23 cellular contexts compared by ENCODE assay signal in the genomic region with DNA sequence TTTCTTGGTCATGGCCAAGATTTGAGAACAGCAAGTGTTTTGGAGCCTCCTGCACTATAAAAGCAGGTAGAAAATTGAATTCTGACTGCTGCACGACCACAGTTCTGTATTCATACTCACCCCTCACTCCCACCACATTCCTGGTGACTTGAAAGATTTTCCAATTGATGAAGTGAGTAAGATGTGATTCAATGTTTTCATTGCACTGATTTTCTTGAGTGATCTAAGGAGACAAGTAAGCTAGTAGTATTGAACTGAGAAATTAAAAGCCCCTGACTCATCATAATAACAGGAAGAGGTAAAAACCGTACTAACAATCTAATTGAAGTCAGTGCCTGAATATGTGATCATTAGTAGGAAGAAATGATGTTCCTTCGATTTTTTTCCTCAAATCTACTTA. TPM values are rescaled to one million over a fixed set of nuclear protein-coding genes. Genes with fewer than 3 reads are reported as not detected.
DNase-seq lines count a peak whose midpoint lies in the region; ATAC-seq, FAIRE-seq and TF ChIP-seq lines count a peak whose summit lies in the region.
"Had no signal": no experiment of that assay in that cellular context is flagged by ENCODE, and none has a peak within 500 bp of the region (broad histone marks: within the 10 kb centered on the region; RNA-seq: fewer than 3 reads in every experiment).

No MANE protein-coding gene starts in this region.

- H3K27me3 ChIP-seq in brain microvascular endothelial cell (replicated peaks) = no peaks in the 10 kb centered on the region
- H3K27me3 ChIP-seq: BE2C, spleen, thyroid gland had no signal

- no peak for TF ChIP-seq CTCF in brain microvascular endothelial cell (IDR thresholded peaks at IDR 0.05; ENCODE audit: low read depth, low read length, missing control alignments)

- no peaks in the 10 kb centered on the region for H3K9me3 Mint-ChIP-seq in natural killer cell treated with Interleukin-12 subunit alpha and Interleukin-12 subunit beta and Interleukin-15 and Interleukin-18, amount 100 ng/mL, for 72 hours
- H3K9me3 Mint-ChIP-seq: activated T-cell treated with anti-CD3 and anti-CD28 coated beads, Interleukin-2, amount 50 U/mL, for 72 hours; central memory CD8-positive, alpha-beta T cell; nephron had no signal

- H3K36me3 ChIP-seq in brain microvascular endothelial cell (replicated peaks) = no peaks in the 10 kb centered on the region
- H3K36me3 ChIP-seq: BE2C, spleen, thyroid gland, WERI-Rb-1 had no signal

- H3K4me3 ChIP-seq in brain microvascular endothelial cell (ENCODE audit: low read depth, low read length) = no peak overlapping the region
- H3K4me3 ChIP-seq: spleen, thyroid gland had no signal

- no peak for TF ChIP-seq POLR2A in H54 (IDR thresholded peaks at IDR 0.05; ENCODE audit: low read depth, low read length)

- H3K27ac ChIP-seq in brain microvascular endothelial cell = no peak overlapping the region
- H3K27ac ChIP-seq: spleen, thyroid gland, WERI-Rb-1 had no signal

- FAIRE-seq in H54 (lab: Jason Lieb, UNC) = peak; percentile 38
- FAIRE-seq: kidney had no signal

- no peak for DNase-seq in H54 (ENCODE audit: insufficient read length, low spot score)
- peak; percentile 71 for DNase-seq in M059J (ENCODE audit: low read depth)
- DNase-seq in brain microvascular endothelial cell = peak; percentile 27
- DNase-seq in kidney tubule cell (ENCODE audit: low spot score) = peak; percentile 83
- no peak for DNase-seq in stimulated activated CD4-positive, alpha-beta T cell treated with anti-CD3 and anti-CD28 coated beads, Interleukin-4, amount 100 ng/mL, for 4 hours
- DNase-seq in NCI-H2029 treated with DMSO at 0.1 percent for 48 hours (lab: John Stamatoyannopoulos, UW) = no peak
- no peak for DNase-seq in UCSD-AML1 (lab: John Stamatoyannopoulos, UW; ENCODE audit: unreplicated experiment)
- no peak for DNase-seq in natural killer cell treated with Interleukin-12 subunit alpha and Interleukin-12 subunit beta and Interleukin-15 and Interleukin-18, amount 100 ng/mL, for 72 hours (ENCODE audit: low spot score)
- DNase-seq: activated CD8-positive, alpha-beta T cell treated with anti-CD3 and anti-CD28 coated beads, Interleukin-2, amount 10 ng/mL, durations not matched to agents 7 days and 5 days; activated T-cell treated with anti-CD3 and anti-CD28 coated beads, Interleukin-2, amount 50 U/mL, for 72 hours; BE2C; effector CD4-positive, alpha-beta T cell; hippocampal formation; kidney; mesenchymal stem cell; NCI-H187; NCI-H446 treated with DMSO at 0.1 percent for 48 hours; SHP77; spleen; thyroid gland; WERI-Rb-1 had no signal

- H3K27me3 Mint-ChIP-seq in natural killer cell treated with Interleukin-12 subunit alpha and Interleukin-12 subunit beta and Interleukin-15 and Interleukin-18, amount 100 ng/mL, for 72 hours = peaks cover 18 to 24% of the 10 kb centered on the region in 2 donors
- H3K27me3 Mint-ChIP-seq: central memory CD8-positive, alpha-beta T cell had no signal

- ATAC-seq in natural killer cell treated with Interleukin-12 subunit alpha and Interleukin-12 subunit beta and Interleukin-15 and Interleukin-18, amount 100 ng/mL, for 72 hours = no peak
- ATAC-seq: activated CD8-positive, alpha-beta T cell treated with anti-CD3 and anti-CD28 coated beads, Interleukin-2, amount 10 ng/mL, durations not matched to agents 7 days and 5 days had no signal

- in situ Hi-C loops in brain microvascular endothelial cell (cut with HindIII; ENCODE audit: low pct_ligation_motif_present, low sequenced_read_pairs) = no loop called here

- H3K36me3 Mint-ChIP-seq in natural killer cell treated with Interleukin-12 subunit alpha and Interleukin-12 subunit beta and Interleukin-15 and Interleukin-18, amount 100 ng/mL, for 72 hours = no peaks in the 10 kb centered on the region

- no peaks in the 10 kb centered on the region for H3K4me1 Mint-ChIP-seq in natural killer cell treated with Interleukin-12 subunit alpha and Interleukin-12 subunit beta and Interleukin-15 and Interleukin-18, amount 100 ng/mL, for 72 hours (ENCODE audit: low read depth in 2 of 2)
- H3K4me1 Mint-ChIP-seq: central memory CD8-positive, alpha-beta T cell had no signal

- H3K4me3 Mint-ChIP-seq in natural killer cell treated with Interleukin-12 subunit alpha and Interleukin-12 subunit beta and Interleukin-15 and Interleukin-18, amount 100 ng/mL, for 72 hours = no peak overlapping the region
- H3K4me3 Mint-ChIP-seq: activated CD8-positive, alpha-beta T cell treated with anti-CD3 and anti-CD28 coated beads, Interleukin-2, amount 10 ng/mL, durations not matched to agents 7 days and 5 days; activated T-cell treated with anti-CD3 and anti-CD28 coated beads, Interleukin-2, amount 50 U/mL, for 72 hours; central memory CD8-positive, alpha-beta T cell; nephron had no signal

- H3K27ac Mint-ChIP-seq in natural killer cell treated with Interleukin-12 subunit alpha and Interleukin-12 subunit beta and Interleukin-15 and Interleukin-18, amount 100 ng/mL, for 72 hours = no peak overlapping the region
- H3K27ac Mint-ChIP-seq: activated CD8-positive, alpha-beta T cell treated with anti-CD3 and anti-CD28 coated beads, Interleukin-2, amount 10 ng/mL, durations not matched to agents 7 days and 5 days; activated T-cell treated with anti-CD3 and anti-CD28 coated beads, Interleukin-2, amount 50 U/mL, for 72 hours; nephron had no signal

RNA-seq across cellular contexts. Expression of a gene that starts 6.1 kb away (rescaled TPM):
- total RNA-seq in M059J (2014; rRNA removed; shearing (Covaris generic)) = 98.1 and 130 TPM in 2 replicates
- total RNA-seq in natural killer cell treated with Interleukin-12 subunit alpha and Interleukin-12 subunit beta and Interleukin-15 and Interleukin-18, amount 100 ng/mL, for 72 hours = 10 to 100 TPM; 76.7 to 89.9 TPM

RNA-seq across cellular contexts. Expression of a gene that starts 46.6 kb away (rescaled TPM):
- total RNA-seq in M059J (2014; rRNA removed; shearing (Covaris generic)) = 0.52 and 0.69 TPM in 2 replicates
- total RNA-seq in natural killer cell treated with Interleukin-12 subunit alpha and Interleukin-12 subunit beta and Interleukin-15 and Interleukin-18, amount 100 ng/mL, for 72 hours = under 1 TPM; 0.17 to 0.36 TPM

Comparison
In these comparisons a context has a peak if more than half of its experiments do, and no peak if none do; other contexts are left out.
1. DNase-seq: peak in M059J (single experiment), brain microvascular endothelial cell (single experiment) and kidney tubule cell (single experiment); none in H54 (single experiment), stimulated activated CD4-positive, alpha-beta T cell treated with anti-CD3 and anti-CD28 coated beads, Interleukin-4, amount 100 ng/mL, for 4 hours (0 of 2), NCI-H2029 treated with DMSO at 0.1 percent for 48 hours (single experiment), UCSD-AML1 (single experiment) and natural killer cell treated with Interleukin-12 subunit alpha and Interleukin-12 subunit beta and Interleukin-15 and Interleukin-18, amount 100 ng/mL, for 72 hours (single experiment).